ENCODE assay signal across 8 cellular contexts in genomic region chr17:5439446-5439764, GRCh38. TPM values are rescaled to one million over a fixed set of nuclear protein-coding genes. Genes with fewer than 3 reads are reported as not detected.
DNase-seq lines count a peak whose midpoint lies in the region; ATAC-seq and TF ChIP-seq lines count a peak whose summit lies in the region.

No MANE protein-coding gene starts in this region.

- H3K4me3 ChIP-seq in SJCRH30 (peak overlapping the region; percentile 79), fibroblast of mammary gland (ENCODE audit: control insufficient read depth, low read depth, low read length) (peak overlapping the region; percentile 28), skeletal muscle satellite cell (ENCODE audit: low read length) (peak overlapping the region; percentile 93)

- no peaks in the 10 kb centered on the region; the same call in 1 of the 2 replicates for H3K4me1 ChIP-seq in SJCRH30
- H3K4me1 ChIP-seq in skeletal muscle satellite cell (ENCODE audit: control insufficient read depth, insufficient read depth, low read length) = peaks cover 17% of the 10 kb centered on the region

- H3K27ac ChIP-seq in SJCRH30 = no peak overlapping the region

- H3K4me2 ChIP-seq in skeletal muscle satellite cell (ENCODE audit: low read length) = peak overlapping the region; percentile 75

- H3K9ac ChIP-seq in skeletal muscle satellite cell (ENCODE audit: low read depth, low read length) = peak overlapping the region; percentile 22

- no peak for TF ChIP-seq CTCF in fibroblast of mammary gland (conservative IDR thresholded peaks at IDR 0.05; ENCODE audit: control insufficient read depth, insufficient read depth, low read depth, low read length)

- H3K27me3 ChIP-seq in SJCRH30 = no peaks in the 10 kb centered on the region
- no peaks in the 10 kb centered on the region for H3K27me3 ChIP-seq in skeletal muscle satellite cell (ENCODE audit: control insufficient read depth, insufficient read depth, low read length)

- no peaks in the 10 kb centered on the region for H3K9me3 ChIP-seq in SJCRH30 (replicated peaks)
- H3K9me3 ChIP-seq in skeletal muscle satellite cell (replicated peaks; ENCODE audit: low read length) = no peaks in the 10 kb centered on the region

- H3K36me3 ChIP-seq in SJCRH30 (peaks cover 29% of the 10 kb centered on the region), skeletal muscle satellite cell (ENCODE audit: insufficient read depth, low read length) (peaks cover 41% of the 10 kb centered on the region)

- DNase-seq in SJCRH30 = no peak
- DNase-seq in fibroblast of mammary gland (ENCODE audit: low read depth) = no peak
- DNase-seq in NOMO-1 treated with dmso at 0.1 percent for 144 hours (lab: John Stamatoyannopoulos, UW; ENCODE audit: unreplicated experiment) = no peak
- DNase-seq in NCI-H748 treated with DMSO at 0.1 percent for 48 hours (lab: John Stamatoyannopoulos, UW) = no peak
- no peak for DNase-seq in NK-92 treated with Interleukin-12 subunit alpha and Interleukin-12 subunit beta, amount 100 ng/mL, for 24 hours (lab: John Stamatoyannopoulos, UW)

- ATAC-seq in GM21825 (IDR thresholded peaks at IDR 0.05; ENCODE audit: unreplicated experiment) = peak; percentile 1
- ATAC-seq in HG03520 (IDR thresholded peaks at IDR 0.05; ENCODE audit: unreplicated experiment) = no peak

RNA-seq across cellular contexts. Expression of gene C1QBP, which starts 0.5 kb away (rescaled TPM):
- total RNA-seq in SJCRH30 (2014; rRNA removed; shearing (Covaris generic)) = 221 and 238 TPM in 2 replicates
- total RNA-seq in skeletal muscle satellite cell (2012; rRNA removed) = 379 and 387 TPM in 2 replicates

RNA-seq across cellular contexts. Expression of gene RPAIN, which starts 19.4 kb away (rescaled TPM):
- 36.1 and 40.1 TPM in 2 replicates for total RNA-seq in SJCRH30 (2014; rRNA removed; shearing (Covaris generic))
- 20.0 and 21.4 TPM in 2 replicates for total RNA-seq in skeletal muscle satellite cell (2012; rRNA removed)

RNA-seq across cellular contexts. Expression of gene NUP88, which starts 19.9 kb away (rescaled TPM):
- total RNA-seq in SJCRH30 (2014; rRNA removed; shearing (Covaris generic)) = 123 and 136 TPM in 2 replicates
- 74.0 and 109 TPM in 2 replicates for total RNA-seq in skeletal muscle satellite cell (2012; rRNA removed)

RNA-seq across cellular contexts. Expression of gene DHX33, which starts 29.4 kb away (rescaled TPM):
- 13.3 and 15.2 TPM in 2 replicates for total RNA-seq in SJCRH30 (2014; rRNA removed; shearing (Covaris generic))
- 17.0 TPM in 2 replicates for total RNA-seq in skeletal muscle satellite cell (2012; rRNA removed)

RNA-seq across cellular contexts. Expression of gene DERL2, which starts 46.6 kb away (rescaled TPM):
- 36.7 and 53.3 TPM in 2 replicates for total RNA-seq in SJCRH30 (2014; rRNA removed; shearing (Covaris generic))
- 23.6 and 38.2 TPM in 2 replicates for total RNA-seq in skeletal muscle satellite cell (2012; rRNA removed)

Comparison
In these comparisons a context has a peak if more than half of its experiments do, and no peak if none do; other contexts are left out.
1. H3K4me3 ChIP-seq: peak in every context shown above with its lines; median percentile 93 in skeletal muscle satellite cell; 79 in SJCRH30; 28 in fibroblast of mammary gland.